ENCODE assay signal across 1 cellular context in the genomic region with DNA sequence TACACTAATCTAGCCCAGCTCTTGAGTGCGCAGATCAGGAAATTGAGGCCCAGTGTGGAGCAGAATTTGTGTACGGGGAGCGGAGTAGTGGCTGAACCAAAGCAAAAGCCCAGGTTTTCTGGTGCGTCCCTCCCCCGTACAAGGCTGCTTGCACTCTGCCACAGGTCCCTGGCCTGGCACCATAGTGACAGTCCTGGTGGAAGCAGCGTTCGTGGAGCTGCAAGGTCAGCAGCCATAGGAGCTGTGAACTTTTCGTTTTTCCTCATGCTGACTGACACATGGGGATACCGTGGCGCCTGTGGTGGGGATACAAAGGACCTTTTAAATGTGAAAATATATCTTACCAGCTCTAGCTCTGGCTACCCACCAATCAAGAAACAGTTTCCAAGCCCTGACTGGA.
TF ChIP-seq lines count a peak whose summit lies in the region.

No MANE protein-coding gene starts in this region.

TF ChIP-seq in GM12878, 131 proteins besides CTCF, POLR2A, EP300 and RAD21 (continued from another document and continues in another):
- TF ChIP-seq, protein P1, sequence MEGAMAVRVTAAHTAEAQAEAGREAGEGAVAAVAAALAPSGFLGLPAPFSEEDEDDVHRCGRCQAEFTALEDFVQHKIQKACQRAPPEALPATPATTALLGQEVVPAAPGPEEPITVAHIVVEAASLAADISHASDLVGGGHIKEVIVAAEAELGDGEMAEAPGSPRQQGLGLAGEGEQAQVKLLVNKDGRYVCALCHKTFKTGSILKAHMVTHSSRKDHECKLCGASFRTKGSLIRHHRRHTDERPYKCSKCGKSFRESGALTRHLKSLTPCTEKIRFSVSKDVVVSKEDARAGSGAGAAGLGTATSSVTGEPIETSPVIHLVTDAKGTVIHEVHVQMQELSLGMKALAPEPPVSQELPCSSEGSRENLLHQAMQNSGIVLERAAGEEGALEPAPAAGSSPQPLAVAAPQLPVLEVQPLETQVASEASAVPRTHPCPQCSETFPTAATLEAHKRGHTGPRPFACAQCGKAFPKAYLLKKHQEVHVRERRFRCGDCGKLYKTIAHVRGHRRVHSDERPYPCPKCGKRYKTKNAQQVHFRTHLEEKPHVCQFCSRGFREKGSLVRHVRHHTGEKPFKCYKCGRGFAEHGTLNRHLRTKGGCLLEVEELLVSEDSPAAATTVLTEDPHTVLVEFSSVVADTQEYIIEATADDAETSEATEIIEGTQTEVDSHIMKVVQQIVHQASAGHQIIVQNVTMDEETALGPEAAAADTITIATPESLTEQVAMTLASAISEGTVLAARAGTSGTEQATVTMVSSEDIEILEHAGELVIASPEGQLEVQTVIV (IDR thresholded peaks at IDR 0.05; ENCODE audit: borderline replicate concordance, partially characterized antibody) = no peak
- TF ChIP-seq ZNF622 (IDR thresholded peaks at IDR 0.05) (no peak), TCF3 (IDR thresholded peaks at IDR 0.05; ENCODE audit: borderline replicate concordance, insufficient read depth, low read depth, low read length) (no peak), ESRRA (IDR thresholded peaks at IDR 0.05; ENCODE audit: low read length) (no peak), ATF7 (IDR thresholded peaks at IDR 0.05; ENCODE audit: low read depth) (no peak), STAT1 (conservative IDR thresholded peaks at IDR 0.05) (no peak), CREM (IDR thresholded peaks at IDR 0.05; ENCODE audit: low read depth) (no peak), HCFC1 (IDR thresholded peaks at IDR 0.05; ENCODE audit: low read length) (no peak), SP1 (IDR thresholded peaks at IDR 0.05; ENCODE audit: low read depth, low read length) (no peak), HDAC6 (IDR thresholded peaks at IDR 0.05; ENCODE audit: unreplicated experiment) (no peak), CREB1 (IDR thresholded peaks at IDR 0.05; ENCODE audit: low read depth) (no peak), SIN3A (IDR thresholded peaks at IDR 0.05; ENCODE audit: low read depth, low read length) (peak; percentile 49; the same call in 1 of the 2 replicates), MEF2A (IDR thresholded peaks at IDR 0.05; ENCODE audit: insufficient read depth, low read depth, low read length) (no peak), GABPA (IDR thresholded peaks at IDR 0.05; ENCODE audit: low read depth) (no peak), RBBP5 (conservative IDR thresholded peaks at IDR 0.05) (no peak), ASH2L (IDR thresholded peaks at IDR 0.05; ENCODE audit: borderline replicate concordance, low read depth) (no peak), EGR1 (IDR thresholded peaks at IDR 0.05; ENCODE audit: borderline replicate concordance in 1 of 2, low read depth in 2 of 2, low read length in 2 of 2) (no peak), SUZ12 (IDR thresholded peaks at IDR 0.05; ENCODE audit: unreplicated experiment) (no peak), WRNIP1 (IDR thresholded peaks at IDR 0.05; ENCODE audit: borderline replicate concordance, low read depth, low read length) (no peak), NR2C2 (IDR thresholded peaks at IDR 0.05; ENCODE audit: borderline replicate concordance, control insufficient read depth, insufficient read length, low read depth) (no peak), PML (IDR thresholded peaks at IDR 0.05; ENCODE audit: low read length) (no peak), SMC3 (IDR thresholded peaks at IDR 0.05; ENCODE audit: borderline replicate concordance, low read length) (no peak), ZZZ3 (IDR thresholded peaks at IDR 0.05; ENCODE audit: control insufficient read depth, insufficient read length, low read depth) (no peak), KAT2A (conservative IDR thresholded peaks at IDR 0.05; ENCODE audit: control insufficient read depth, low read depth, low read length) (no peak), RUNX3 (IDR thresholded peaks at IDR 0.05; ENCODE audit: low read length) (no peak), CEBPB (IDR thresholded peaks at IDR 0.05; ENCODE audit: borderline replicate concordance in 1 of 2, low read depth in 2 of 2, low read length in 2 of 2) (no peak), KLF5 (IDR thresholded peaks at IDR 0.05; ENCODE audit: partially characterized antibody) (no peak), CHD4 (IDR thresholded peaks at IDR 0.05) (no peak), NFYA (IDR thresholded peaks at IDR 0.05; ENCODE audit: borderline replicate concordance, low read depth, low read length) (no peak), SUPT20H (IDR thresholded peaks at IDR 0.05; ENCODE audit: borderline replicate concordance, control insufficient read depth, low read depth, low read length) (no peak), TCF7 (IDR thresholded peaks at IDR 0.05; ENCODE audit: borderline replicate concordance) (no peak), ZNF384 (IDR thresholded peaks at IDR 0.05; ENCODE audit: borderline replicate concordance, low read depth, low read length) (no peak), POU2F2 (IDR thresholded peaks at IDR 0.05; ENCODE audit: borderline replicate concordance, low read depth, low read length) (no peak), SREBF2 (IDR thresholded peaks at IDR 0.05; ENCODE audit: low read length) (no peak), ZNF24 (IDR thresholded peaks at IDR 0.05) (no peak), STAT3 (IDR thresholded peaks at IDR 0.05; ENCODE audit: low read depth, low read length) (no peak), BRCA1 (IDR thresholded peaks at IDR 0.05; ENCODE audit: low read depth, low read length) (no peak), LARP7 (IDR thresholded peaks at IDR 0.05) (peak; percentile 52; the same call in 1 of the 2 replicates), EZH2 (IDR thresholded peaks at IDR 0.05; ENCODE audit: borderline replicate concordance, control insufficient read depth, low read depth, low read length) (no peak)
- TF ChIP-seq, protein P2, sequence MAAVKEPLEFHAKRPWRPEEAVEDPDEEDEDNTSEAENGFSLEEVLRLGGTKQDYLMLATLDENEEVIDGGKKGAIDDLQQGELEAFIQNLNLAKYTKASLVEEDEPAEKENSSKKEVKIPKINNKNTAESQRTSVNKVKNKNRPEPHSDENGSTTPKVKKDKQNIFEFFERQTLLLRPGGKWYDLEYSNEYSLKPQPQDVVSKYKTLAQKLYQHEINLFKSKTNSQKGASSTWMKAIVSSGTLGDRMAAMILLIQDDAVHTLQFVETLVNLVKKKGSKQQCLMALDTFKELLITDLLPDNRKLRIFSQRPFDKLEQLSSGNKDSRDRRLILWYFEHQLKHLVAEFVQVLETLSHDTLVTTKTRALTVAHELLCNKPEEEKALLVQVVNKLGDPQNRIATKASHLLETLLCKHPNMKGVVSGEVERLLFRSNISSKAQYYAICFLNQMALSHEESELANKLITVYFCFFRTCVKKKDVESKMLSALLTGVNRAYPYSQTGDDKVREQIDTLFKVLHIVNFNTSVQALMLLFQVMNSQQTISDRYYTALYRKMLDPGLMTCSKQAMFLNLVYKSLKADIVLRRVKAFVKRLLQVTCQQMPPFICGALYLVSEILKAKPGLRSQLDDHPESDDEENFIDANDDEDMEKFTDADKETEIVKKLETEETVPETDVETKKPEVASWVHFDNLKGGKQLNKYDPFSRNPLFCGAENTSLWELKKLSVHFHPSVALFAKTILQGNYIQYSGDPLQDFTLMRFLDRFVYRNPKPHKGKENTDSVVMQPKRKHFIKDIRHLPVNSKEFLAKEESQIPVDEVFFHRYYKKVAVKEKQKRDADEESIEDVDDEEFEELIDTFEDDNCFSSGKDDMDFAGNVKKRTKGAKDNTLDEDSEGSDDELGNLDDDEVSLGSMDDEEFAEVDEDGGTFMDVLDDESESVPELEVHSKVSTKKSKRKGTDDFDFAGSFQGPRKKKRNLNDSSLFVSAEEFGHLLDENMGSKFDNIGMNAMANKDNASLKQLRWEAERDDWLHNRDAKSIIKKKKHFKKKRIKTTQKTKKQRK (IDR thresholded peaks at IDR 0.05; ENCODE audit: low read depth, low read length) = no peak
- TF ChIP-seq, protein P3, sequence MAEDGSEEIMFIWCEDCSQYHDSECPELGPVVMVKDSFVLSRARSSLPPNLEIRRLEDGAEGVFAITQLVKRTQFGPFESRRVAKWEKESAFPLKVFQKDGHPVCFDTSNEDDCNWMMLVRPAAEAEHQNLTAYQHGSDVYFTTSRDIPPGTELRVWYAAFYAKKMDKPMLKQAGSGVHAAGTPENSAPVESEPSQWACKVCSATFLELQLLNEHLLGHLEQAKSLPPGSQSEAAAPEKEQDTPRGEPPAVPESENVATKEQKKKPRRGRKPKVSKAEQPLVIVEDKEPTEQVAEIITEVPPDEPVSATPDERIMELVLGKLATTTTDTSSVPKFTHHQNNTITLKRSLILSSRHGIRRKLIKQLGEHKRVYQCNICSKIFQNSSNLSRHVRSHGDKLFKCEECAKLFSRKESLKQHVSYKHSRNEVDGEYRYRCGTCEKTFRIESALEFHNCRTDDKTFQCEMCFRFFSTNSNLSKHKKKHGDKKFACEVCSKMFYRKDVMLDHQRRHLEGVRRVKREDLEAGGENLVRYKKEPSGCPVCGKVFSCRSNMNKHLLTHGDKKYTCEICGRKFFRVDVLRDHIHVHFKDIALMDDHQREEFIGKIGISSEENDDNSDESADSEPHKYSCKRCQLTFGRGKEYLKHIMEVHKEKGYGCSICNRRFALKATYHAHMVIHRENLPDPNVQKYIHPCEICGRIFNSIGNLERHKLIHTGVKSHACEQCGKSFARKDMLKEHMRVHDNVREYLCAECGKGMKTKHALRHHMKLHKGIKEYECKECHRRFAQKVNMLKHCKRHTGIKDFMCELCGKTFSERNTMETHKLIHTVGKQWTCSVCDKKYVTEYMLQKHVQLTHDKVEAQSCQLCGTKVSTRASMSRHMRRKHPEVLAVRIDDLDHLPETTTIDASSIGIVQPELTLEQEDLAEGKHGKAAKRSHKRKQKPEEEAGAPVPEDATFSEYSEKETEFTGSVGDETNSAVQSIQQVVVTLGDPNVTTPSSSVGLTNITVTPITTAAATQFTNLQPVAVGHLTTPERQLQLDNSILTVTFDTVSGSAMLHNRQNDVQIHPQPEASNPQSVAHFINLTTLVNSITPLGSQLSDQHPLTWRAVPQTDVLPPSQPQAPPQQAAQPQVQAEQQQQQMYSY (CRISPR knock-in tag; IDR thresholded peaks at IDR 0.05) = no peak
- TF ChIP-seq, protein P4, sequence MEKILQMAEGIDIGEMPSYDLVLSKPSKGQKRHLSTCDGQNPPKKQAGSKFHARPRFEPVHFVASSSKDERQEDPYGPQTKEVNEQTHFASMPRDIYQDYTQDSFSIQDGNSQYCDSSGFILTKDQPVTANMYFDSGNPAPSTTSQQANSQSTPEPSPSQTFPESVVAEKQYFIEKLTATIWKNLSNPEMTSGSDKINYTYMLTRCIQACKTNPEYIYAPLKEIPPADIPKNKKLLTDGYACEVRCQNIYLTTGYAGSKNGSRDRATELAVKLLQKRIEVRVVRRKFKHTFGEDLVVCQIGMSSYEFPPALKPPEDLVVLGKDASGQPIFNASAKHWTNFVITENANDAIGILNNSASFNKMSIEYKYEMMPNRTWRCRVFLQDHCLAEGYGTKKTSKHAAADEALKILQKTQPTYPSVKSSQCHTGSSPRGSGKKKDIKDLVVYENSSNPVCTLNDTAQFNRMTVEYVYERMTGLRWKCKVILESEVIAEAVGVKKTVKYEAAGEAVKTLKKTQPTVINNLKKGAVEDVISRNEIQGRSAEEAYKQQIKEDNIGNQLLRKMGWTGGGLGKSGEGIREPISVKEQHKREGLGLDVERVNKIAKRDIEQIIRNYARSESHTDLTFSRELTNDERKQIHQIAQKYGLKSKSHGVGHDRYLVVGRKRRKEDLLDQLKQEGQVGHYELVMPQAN (conservative IDR thresholded peaks at IDR 0.05) = no peak
- TF ChIP-seq, protein P5, sequence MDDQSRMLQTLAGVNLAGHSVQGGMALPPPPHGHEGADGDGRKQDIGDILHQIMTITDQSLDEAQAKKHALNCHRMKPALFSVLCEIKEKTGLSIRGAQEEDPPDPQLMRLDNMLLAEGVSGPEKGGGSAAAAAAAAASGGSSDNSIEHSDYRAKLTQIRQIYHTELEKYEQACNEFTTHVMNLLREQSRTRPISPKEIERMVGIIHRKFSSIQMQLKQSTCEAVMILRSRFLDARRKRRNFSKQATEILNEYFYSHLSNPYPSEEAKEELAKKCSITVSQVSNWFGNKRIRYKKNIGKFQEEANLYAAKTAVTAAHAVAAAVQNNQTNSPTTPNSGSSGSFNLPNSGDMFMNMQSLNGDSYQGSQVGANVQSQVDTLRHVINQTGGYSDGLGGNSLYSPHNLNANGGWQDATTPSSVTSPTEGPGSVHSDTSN (IDR thresholded peaks at IDR 0.05; ENCODE audit: insufficient replicate concordance, low read depth, low read length) = no peak
- TF ChIP-seq, protein P6, sequence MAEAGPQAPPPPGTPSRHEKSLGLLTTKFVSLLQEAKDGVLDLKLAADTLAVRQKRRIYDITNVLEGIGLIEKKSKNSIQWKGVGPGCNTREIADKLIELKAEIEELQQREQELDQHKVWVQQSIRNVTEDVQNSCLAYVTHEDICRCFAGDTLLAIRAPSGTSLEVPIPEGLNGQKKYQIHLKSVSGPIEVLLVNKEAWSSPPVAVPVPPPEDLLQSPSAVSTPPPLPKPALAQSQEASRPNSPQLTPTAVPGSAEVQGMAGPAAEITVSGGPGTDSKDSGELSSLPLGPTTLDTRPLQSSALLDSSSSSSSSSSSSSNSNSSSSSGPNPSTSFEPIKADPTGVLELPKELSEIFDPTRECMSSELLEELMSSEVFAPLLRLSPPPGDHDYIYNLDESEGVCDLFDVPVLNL (IDR thresholded peaks at IDR 0.05; ENCODE audit: low read depth, low read length) = no peak
- TF ChIP-seq, protein P7, sequence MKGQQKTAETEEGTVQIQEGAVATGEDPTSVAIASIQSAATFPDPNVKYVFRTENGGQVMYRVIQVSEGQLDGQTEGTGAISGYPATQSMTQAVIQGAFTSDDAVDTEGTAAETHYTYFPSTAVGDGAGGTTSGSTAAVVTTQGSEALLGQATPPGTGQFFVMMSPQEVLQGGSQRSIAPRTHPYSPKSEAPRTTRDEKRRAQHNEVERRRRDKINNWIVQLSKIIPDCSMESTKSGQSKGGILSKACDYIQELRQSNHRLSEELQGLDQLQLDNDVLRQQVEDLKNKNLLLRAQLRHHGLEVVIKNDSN (IDR thresholded peaks at IDR 0.05; ENCODE audit: borderline replicate concordance, extremely low read length, insufficient read depth, low read depth, low read length) = no peak
- TF ChIP-seq, protein P8, sequence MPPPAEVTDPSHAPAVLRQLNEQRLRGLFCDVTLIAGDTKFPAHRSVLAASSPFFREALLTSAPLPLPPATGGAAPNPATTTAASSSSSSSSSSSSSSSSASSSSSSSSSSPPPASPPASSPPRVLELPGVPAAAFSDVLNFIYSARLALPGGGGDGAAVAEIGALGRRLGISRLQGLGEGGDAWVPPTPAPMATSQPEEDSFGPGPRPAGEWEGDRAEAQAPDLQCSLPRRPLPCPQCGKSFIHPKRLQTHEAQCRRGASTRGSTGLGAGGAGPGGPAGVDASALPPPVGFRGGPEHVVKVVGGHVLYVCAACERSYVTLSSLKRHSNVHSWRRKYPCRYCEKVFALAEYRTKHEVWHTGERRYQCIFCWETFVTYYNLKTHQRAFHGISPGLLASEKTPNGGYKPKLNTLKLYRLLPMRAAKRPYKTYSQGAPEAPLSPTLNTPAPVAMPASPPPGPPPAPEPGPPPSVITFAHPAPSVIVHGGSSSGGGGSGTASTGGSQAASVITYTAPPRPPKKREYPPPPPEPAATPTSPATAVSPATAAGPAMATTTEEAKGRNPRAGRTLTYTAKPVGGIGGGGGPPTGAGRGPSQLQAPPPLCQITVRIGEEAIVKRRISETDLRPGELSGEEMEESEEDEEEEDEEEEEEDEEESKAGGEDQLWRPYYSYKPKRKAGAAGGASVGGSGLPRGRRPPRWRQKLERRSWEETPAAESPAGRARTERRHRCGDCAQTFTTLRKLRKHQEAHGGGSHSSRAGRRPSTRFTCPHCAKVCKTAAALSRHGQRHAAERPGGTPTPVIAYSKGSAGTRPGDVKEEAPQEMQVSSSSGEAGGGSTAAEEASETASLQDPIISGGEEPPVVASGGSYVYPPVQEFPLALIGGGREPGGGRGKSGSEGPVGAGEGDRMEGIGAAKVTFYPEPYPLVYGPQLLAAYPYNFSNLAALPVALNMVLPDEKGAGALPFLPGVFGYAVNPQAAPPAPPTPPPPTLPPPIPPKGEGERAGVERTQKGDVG (CRISPR knock-in tag; IDR thresholded peaks at IDR 0.05) = no peak
